Comparison of ENCODE assay signal across 2 cellular contexts in genomic region chr2:166520604-166521003, GRCh38.
TF ChIP-seq lines count a peak whose summit lies in the region.

No MANE protein-coding gene starts in this region.

TF ChIP-seq in HepG2, 621 proteins besides CTCF, POLR2A, EP300 and RAD21:
- TF ChIP-seq PCBP1 (IDR thresholded peaks at IDR 0.05; ENCODE audit: borderline replicate concordance, low read depth, low read length) (no peak), ZNF121 (CRISPR knock-in tag; IDR thresholded peaks at IDR 0.05) (no peak), SATB2 (CRISPR knock-in tag; IDR thresholded peaks at IDR 0.05) (no peak), E2F5 (CRISPR knock-in tag; conservative IDR thresholded peaks at IDR 0.05) (no peak), HNF4A (CRISPR knock-in tag; IDR thresholded peaks at IDR 0.05) (no peak), ZNF451 (CRISPR knock-in tag; IDR thresholded peaks at IDR 0.05) (no peak)

TF ChIP-seq in H1, 55 proteins besides CTCF, POLR2A, EP300 and RAD21:
- TF ChIP-seq BACH1 (IDR thresholded peaks at IDR 0.05; ENCODE audit: low read length) (no peak), CHD1 (IDR thresholded peaks at IDR 0.05; ENCODE audit: low read depth, low read length) (no peak), SP2 (IDR thresholded peaks at IDR 0.05; ENCODE audit: low read length) (no peak), CEBPB (IDR thresholded peaks at IDR 0.05; ENCODE audit: low read depth, low read length) (no peak), ATF3 (IDR thresholded peaks at IDR 0.05; ENCODE audit: insufficient read depth, low read depth, low read length) (no peak), ATF2 (IDR thresholded peaks at IDR 0.05; ENCODE audit: low read length) (no peak), YY1 (IDR thresholded peaks at IDR 0.05; ENCODE audit: low read depth, low read length) (no peak)
